In the genomic region with DNA sequence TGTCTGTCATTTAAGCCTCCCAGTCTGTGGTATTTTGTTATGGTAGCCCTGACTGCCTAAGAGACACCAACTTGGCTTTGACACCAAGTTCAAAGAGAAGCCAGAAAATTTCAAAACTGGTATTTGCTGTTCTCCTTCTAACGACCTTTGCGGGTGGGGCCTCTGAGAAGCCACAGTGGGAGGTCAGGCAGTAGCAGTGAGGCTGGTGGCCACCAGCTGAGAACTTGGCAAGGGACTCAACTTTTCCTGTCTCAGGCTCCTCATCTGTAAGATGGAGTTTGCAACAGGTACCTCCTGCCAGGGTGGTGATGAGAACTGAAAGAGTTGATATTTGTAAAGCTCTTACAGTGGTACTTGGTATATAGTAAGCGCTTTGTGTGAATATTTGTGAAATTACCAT, we compare ENCODE assay signal across 21 cellular contexts.
A peak's percentile ranks its signal among the peaks of the same experiment; 100 is the strongest.
DNase-seq lines count a peak whose midpoint lies in the region; ATAC-seq, FAIRE-seq and TF ChIP-seq lines count a peak whose summit lies in the region.
"Had no signal": no experiment of that assay in that cellular context is flagged by ENCODE, and none has a peak within 500 bp of the region (broad histone marks: within the 10 kb centered on the region; RNA-seq: fewer than 3 reads in every experiment).

No MANE protein-coding gene starts in this region.

- H4K5ac ChIP-seq in H1 (ENCODE audit: insufficient read length, low read depth, low read length): no peak overlapping the region

- no peak overlapping the region for H3K4me3 Mint-ChIP-seq in type B pancreatic cell
- H3K4me3 Mint-ChIP-seq: B cell; CD4-positive, CD25-positive, alpha-beta regulatory T cell; CD8-positive, alpha-beta T cell had no signal

- TF ChIP-seq CTCF in H1 (IDR thresholded peaks at IDR 0.05; ENCODE audit: control extremely low read depth in 1 of 3, insufficient read depth in 1 of 3, low read depth in 1 of 3, low read length in 3 of 3) (no peak), type B pancreatic cell (conservative IDR thresholded peaks at IDR 0.05) (no peak), heart right ventricle (IDR thresholded peaks at IDR 0.05) (no peak), spleen (IDR thresholded peaks at IDR 0.05 in 8 of 11, conservative IDR thresholded peaks at IDR 0.05 in 3 of 11) (no peak)

- no peak overlapping the region for H2BK20ac ChIP-seq in H1 (ENCODE audit: low read length)

- H3K27me3 ChIP-seq in H1 (replicated peaks in 1 of 4; ENCODE audit: control insufficient read depth in 3 of 4, extremely low read depth in 1 of 4, insufficient read depth in 3 of 4, low read length in 3 of 4) (peaks cover 62 to 95% (median 85%) of the 10 kb centered on the region in 4 experiments), heart right ventricle (peaks cover 0 to 28% (median 16%) of the 10 kb centered on the region in 7 donors), spleen (replicated peaks in 1 of 7) (peaks cover 0 to 68% (median 5%) of the 10 kb centered on the region in 7 donors)
- H3K27me3 ChIP-seq: BLaER1 had no signal

- DNase-seq in NK-92 treated with Interleukin-12 subunit alpha and Interleukin-12 subunit beta, amount 100 ng/mL, for 24 hours (lab: John Stamatoyannopoulos, UW): peak; percentile 28
- no peak for DNase-seq in NK-92 (lab: John Stamatoyannopoulos, UW; ENCODE audit: unreplicated experiment)
- DNase-seq in NCI-H69 (lab: John Stamatoyannopoulos, UW): peak; percentile 33
- DNase-seq in H1 (ENCODE audit: low read depth in 1 of 2, low spot score in 2 of 2): no peak
- DNase-seq in type B pancreatic cell (ENCODE audit: extremely low spot score, unreplicated experiment): peak; percentile 15
- no peak for DNase-seq in heart right ventricle
- DNase-seq in OCI-M1 (lab: John Stamatoyannopoulos, UW): no peak
- no peak for DNase-seq in spleen
- DNase-seq: Caco-2; CD4-positive, CD25-positive, alpha-beta regulatory T cell; CD8-positive, alpha-beta T cell; DMS153; DND-41; GOT3; H7; HCEC 1CT had no signal

- TF ChIP-seq EP300 in H1 (IDR thresholded peaks at IDR 0.05; ENCODE audit: borderline replicate concordance in 1 of 2, low read depth in 2 of 2, low read length in 2 of 2): no peak

- no peak overlapping the region for H3K4ac ChIP-seq in H1 (replicated peaks; ENCODE audit: insufficient read length, low read depth, low read length)

- no peak overlapping the region for H2BK12ac ChIP-seq in H1 (ENCODE audit: low read depth, low read length)

- no peak overlapping the region for H2AK5ac ChIP-seq in H1 (ENCODE audit: low read depth, low read length)

- peak overlapping the region; percentile 29; the same call in 1 of the 2 replicates for H4K8ac ChIP-seq in H1 (ENCODE audit: extremely low read depth, insufficient read depth, low read length)

- H3K23ac ChIP-seq in H1 (ENCODE audit: insufficient read length): no peak overlapping the region

- intact Hi-C loops in heart right ventricle (cut with DNase I) (no loop called here), spleen (cut with DNase I; ENCODE audit: low total_unique reads) (no loop called here)

- no peak overlapping the region for H2BK15ac ChIP-seq in H1 (ENCODE audit: low read length)

- ATAC-seq in heart right ventricle: no peak
- ATAC-seq: CD8-positive, alpha-beta T cell had no signal

- H3K4me1 ChIP-seq in H1 (replicated peaks in 1 of 4; ENCODE audit: control insufficient read depth in 3 of 4, insufficient read depth in 4 of 4, low read length in 3 of 4) (peaks cover 0 to 3% (median 2%) of the 10 kb centered on the region in 4 experiments; a peak in 2 of 7 replicates), heart right ventricle (no peaks in the 10 kb centered on the region), spleen (no peaks in the 10 kb centered on the region)

- no peak overlapping the region for H3K14ac ChIP-seq in H1 (ENCODE audit: insufficient read length)

- no peaks in the 10 kb centered on the region for H3K23me2 ChIP-seq in H1 (ENCODE audit: low read depth, low read length)

- no peak overlapping the region for H3K9ac ChIP-seq in H1 (replicated peaks in 1 of 4; ENCODE audit: extremely low read depth in 1 of 4, low read depth in 3 of 4, low read length in 3 of 4)
- H3K9ac ChIP-seq: BLaER1 had no signal

- 73% methylated on average over 3 of the region's 3 CpGs; no CpG with 5 or more reads in 1 of the 2 experiments for WGBS in H1 (ENCODE audit: extremely low coverage in 1 of 2, insufficient coverage in 1 of 2, insufficient read length in 1 of 2, insufficient replicate concordance in 2 of 2, low coverage in 1 of 2, low lambda C conversion rate in 2 of 2, missing lambda C conversion rate in 1 of 2), 2 experiments
- WGBS in heart right ventricle, 2 donors: 60 to 73% methylated on average over 3 of the region's 3 CpGs
- WGBS in spleen, 5 donors: 73 to 88% (median 76%) methylated on average over 3 of the region's 3 CpGs

- H2BK5ac ChIP-seq in H1 (ENCODE audit: low read depth, low read length): no peak overlapping the region

- no peak for FAIRE-seq in H1 (lab: Jason Lieb, UNC)
- FAIRE-seq: G401.6, GM12892 had no signal

- H3K27ac ChIP-seq in H1 (ENCODE audit: low read depth, low read length): no peak overlapping the region
- H3K27ac ChIP-seq in heart right ventricle: no peak overlapping the region
- H3K27ac ChIP-seq in spleen: no peak overlapping the region
- H3K27ac ChIP-seq: BLaER1, C4-2B had no signal

- TF ChIP-seq POLR2A in H1 (IDR thresholded peaks at IDR 0.05; ENCODE audit: control extremely low read depth in 1 of 2, low read depth in 2 of 2, low read length in 2 of 2) (no peak), spleen (IDR thresholded peaks at IDR 0.05) (no peak)

- H3K27me3 Mint-ChIP-seq in type B pancreatic cell: peaks cover 32% of the 10 kb centered on the region

- POLR2A ChIA-PET in H1 (lab: Charles Lee; ENCODE audit: partially characterized antibody): no interaction called here

- no peak overlapping the region for H4K91ac ChIP-seq in H1 (replicated peaks; ENCODE audit: insufficient read length, low read length)

- H3K18ac ChIP-seq in H1 (ENCODE audit: extremely low read depth, low read length): no peak overlapping the region

- H2AFZ ChIP-seq in H1 (ENCODE audit: low read length): no peak overlapping the region

- no peak for TF ChIP-seq RAD21 in H1 (IDR thresholded peaks at IDR 0.05 in 1 of 2, conservative IDR thresholded peaks at IDR 0.05 in 1 of 2; ENCODE audit: low read depth in 2 of 2, low read length in 2 of 2)

- no peaks in the 10 kb centered on the region for H3K79me1 ChIP-seq in H1 (ENCODE audit: low read depth, low read length)

- no peak overlapping the region for H3K4me2 ChIP-seq in H1 (ENCODE audit: insufficient read depth in 1 of 2, low read depth in 2 of 2, low read length in 2 of 2)
- H3K4me2 ChIP-seq: BLaER1 had no signal

- H3K27ac Mint-ChIP-seq in type B pancreatic cell: no peak overlapping the region
- H3K27ac Mint-ChIP-seq: B cell; CD4-positive, CD25-positive, alpha-beta regulatory T cell; CD8-positive, alpha-beta T cell had no signal

- H3K9me3 ChIP-seq in H1 (ENCODE audit: insufficient read depth in 2 of 2, low read depth in 1 of 2, low read length in 1 of 2): no peaks in the 10 kb centered on the region
- no peaks in the 10 kb centered on the region for H3K9me3 ChIP-seq in heart right ventricle
- no peaks in the 10 kb centered on the region for H3K9me3 ChIP-seq in spleen
- H3K9me3 ChIP-seq: Caco-2 had no signal

- no peaks in the 10 kb centered on the region for H3K36me3 Mint-ChIP-seq in type B pancreatic cell
- H3K36me3 Mint-ChIP-seq: CD4-positive, CD25-positive, alpha-beta regulatory T cell; CD8-positive, alpha-beta T cell had no signal

- H3K36me3 ChIP-seq in H1 (ENCODE audit: control insufficient read depth in 2 of 4, insufficient read depth in 4 of 4, low read length in 3 of 4) (no peaks in the 10 kb centered on the region), heart right ventricle (no peaks in the 10 kb centered on the region), spleen (no peaks in the 10 kb centered on the region)
- H3K36me3 ChIP-seq: BLaER1 had no signal

- no peak overlapping the region for H2BK120ac ChIP-seq in H1 (replicated peaks; ENCODE audit: low read depth, low read length)

- no peaks in the 10 kb centered on the region for H3K79me2 ChIP-seq in H1 (ENCODE audit: control insufficient read depth in 1 of 2, insufficient read depth in 2 of 2, low read length in 2 of 2)

- H3K4me1 Mint-ChIP-seq in type B pancreatic cell (ENCODE audit: unreplicated experiment): no peaks in the 10 kb centered on the region
- H3K4me1 Mint-ChIP-seq: B cell; CD4-positive, CD25-positive, alpha-beta regulatory T cell had no signal

- H4K20me1 ChIP-seq in H1 (replicated peaks in 1 of 2; ENCODE audit: control insufficient read depth in 1 of 2, insufficient read depth in 2 of 2, low read length in 2 of 2): peaks cover 0 to 4% of the 10 kb centered on the region in 2 experiments
- H4K20me1 ChIP-seq: BLaER1 had no signal

- H3K4me3 ChIP-seq in H1 (ENCODE audit: extremely low read depth in 1 of 4, insufficient read depth in 2 of 4, low read depth in 3 of 4, low read length in 4 of 4) (no peak overlapping the region), heart right ventricle (no peak overlapping the region), spleen (no peak overlapping the region)
- H3K4me3 ChIP-seq: BLaER1 had no signal

- no peaks in the 10 kb centered on the region for H3K9me3 Mint-ChIP-seq in type B pancreatic cell
- H3K9me3 Mint-ChIP-seq: CD4-positive, CD25-positive, alpha-beta regulatory T cell; CD8-positive, alpha-beta T cell had no signal

- CTCF ChIA-PET in H1 (lab: Charles Lee; ENCODE audit: partially characterized antibody): interaction anchor here (1.0 to 2.5 kb wide), 7 partner anchors 8 to 403 kb away, joined by 3 to 8 read pairs (median 4); no protein-coding TSS in a partner anchor

- no peak overlapping the region for H3K56ac ChIP-seq in H1 (replicated peaks; ENCODE audit: insufficient read length, low read depth, low read length)

TF ChIP-seq in H1, 55 proteins besides CTCF, POLR2A, EP300 and RAD21:
- no peak for TF ChIP-seq MAX (IDR thresholded peaks at IDR 0.05)
- TF ChIP-seq TAF1 (IDR thresholded peaks at IDR 0.05; ENCODE audit: low read depth, low read length): no peak
- no peak for TF ChIP-seq GTF2F1 (IDR thresholded peaks at IDR 0.05; ENCODE audit: borderline replicate concordance, low read depth, low read length)
- TF ChIP-seq HDAC2 (IDR thresholded peaks at IDR 0.05; ENCODE audit: borderline replicate concordance in 1 of 2, low read depth in 2 of 2, low read length in 2 of 2): no peak
- TF ChIP-seq ATF3 (IDR thresholded peaks at IDR 0.05; ENCODE audit: insufficient read depth, low read depth, low read length): no peak
- no peak for TF ChIP-seq EZH2 (IDR thresholded peaks at IDR 0.05; ENCODE audit: low read depth, low read length, severe bottlenecking)
- no peak for TF ChIP-seq ASH2L (IDR thresholded peaks at IDR 0.05; ENCODE audit: low read length)

Comparison
In these comparisons a context has a peak if more than half of its experiments do, and no peak if none do; other contexts are left out.
1. DNase-seq: peak in NK-92 treated with Interleukin-12 subunit alpha and Interleukin-12 subunit beta, amount 100 ng/mL, for 24 hours (single experiment), NCI-H69 (single experiment) and type B pancreatic cell (single experiment); none in NK-92 (single experiment), H1 (0 of 2), heart right ventricle (0 of 2), OCI-M1 (single experiment) and spleen (single experiment).